17 cellular contexts compared by ENCODE assay signal in the genomic region with DNA sequence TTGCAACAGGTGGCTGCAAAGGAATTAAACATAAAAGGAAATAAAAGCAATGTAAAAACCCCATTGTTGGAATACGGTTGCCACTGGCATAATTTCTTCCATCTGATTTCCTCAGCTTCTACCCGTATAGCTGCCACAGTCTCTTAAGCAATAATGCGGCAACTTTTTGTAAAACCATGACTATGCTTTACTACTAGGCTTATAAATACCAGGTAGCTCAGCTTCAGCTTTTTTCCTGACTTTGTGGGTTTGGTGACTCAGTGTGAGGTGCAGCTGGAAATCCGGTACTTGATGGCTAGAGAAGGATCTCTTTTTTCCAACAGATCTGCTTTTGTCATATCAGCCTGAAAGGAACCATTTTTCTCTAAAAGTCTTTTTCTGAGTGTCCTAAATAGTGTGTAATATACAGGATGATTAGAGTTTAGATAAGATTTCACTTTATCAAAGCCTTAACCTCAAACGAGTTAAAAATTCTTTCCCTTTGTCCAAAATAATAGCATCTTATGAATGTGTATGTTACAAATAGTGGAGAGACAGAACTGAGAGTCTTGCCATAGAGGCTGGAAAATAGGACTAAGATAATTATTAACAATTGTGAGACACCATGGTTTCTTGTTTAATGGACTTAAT.
DNase-seq lines count a peak whose midpoint lies in the region; ATAC-seq and TF ChIP-seq lines count a peak whose summit lies in the region.
"Had no signal": no experiment of that assay in that cellular context is flagged by ENCODE, and none has a peak within 500 bp of the region (broad histone marks: within the 10 kb centered on the region; RNA-seq: fewer than 3 reads in every experiment).

No MANE protein-coding gene starts in this region.

- ATAC-seq in GM18907 (IDR thresholded peaks at IDR 0.05; ENCODE audit: unreplicated experiment), result no peak
- ATAC-seq in GM21786 (IDR thresholded peaks at IDR 0.05; ENCODE audit: unreplicated experiment), result no peak
- ATAC-seq: K562; left colon; stimulated activated naive B cell treated with anti-CD40 and anti-IgM and Interleukin-4, amounts not matched to agents 10 μg/mL and 1 μg/mL and 100 μg/mL, for 72 hours had no signal

- DNase-seq in HS-5 (ENCODE audit: low read depth) (peak; percentile 44), RKO (ENCODE audit: low spot score) (peak; percentile 78), epithelial cell of esophagus (ENCODE audit: low read depth) (peak; percentile 94), non-pigmented ciliary epithelial cell (ENCODE audit: low read depth) (peak; percentile 70), T-helper 2 cell (no peak), putamen (ENCODE audit: low spot score) (no peak)
- DNase-seq: activated T-cell treated with anti-CD3 and anti-CD28 coated beads, Interleukin-2, amount 50 U/mL, for 1 hour; CD4-positive, CD25-positive, alpha-beta regulatory T cell; H9; left colon; RPMI8226; stimulated activated CD4-positive, alpha-beta T cell treated with anti-CD3 and anti-CD28 coated beads, Interleukin-1b, Interleukin-23, amount 100 ng/mL, for 48 hours; stimulated activated naive B cell treated with anti-CD40 and anti-IgM and Interleukin-4, amounts not matched to agents 10 μg/mL and 1 μg/mL and 100 μg/mL, for 72 hours had no signal

- H3K4me3 ChIP-seq in epithelial cell of esophagus (ENCODE audit: low read length), result no peak overlapping the region
- H3K4me3 ChIP-seq: cardiac muscle cell, K562 had no signal

- TF ChIP-seq CTCF in epithelial cell of esophagus (IDR thresholded peaks at IDR 0.05; ENCODE audit: insufficient read depth, low read depth, low read length, missing control alignments), result no peak

Comparison
In these comparisons a context has a peak if more than half of its experiments do, and no peak if none do; other contexts are left out.
1. DNase-seq: peak in HS-5 (single experiment), RKO (single experiment), epithelial cell of esophagus (single experiment) and non-pigmented ciliary epithelial cell (single experiment); none in T-helper 2 cell (0 of 5) and putamen (single experiment).